Comparison of ENCODE assay signal across 25 cellular contexts in the genomic region with DNA sequence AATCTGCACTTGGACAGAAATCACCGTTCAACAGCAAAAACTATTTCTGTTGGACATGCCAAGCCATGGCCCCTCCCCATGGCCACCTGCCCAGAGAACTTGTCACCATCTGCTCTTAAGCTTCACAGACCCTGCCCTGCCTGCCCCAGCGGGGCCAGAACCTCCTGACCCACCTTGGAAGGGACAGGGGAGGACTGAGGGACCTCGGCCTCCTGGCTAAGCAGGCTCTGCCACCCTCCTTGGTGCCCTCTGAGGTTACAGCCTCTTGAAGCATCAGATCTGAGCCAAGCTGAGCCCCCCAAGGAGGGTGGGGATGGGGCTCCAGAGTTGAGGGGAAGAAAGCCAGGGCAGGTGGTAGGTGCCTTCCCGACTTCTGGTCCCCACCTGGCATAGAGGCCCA. TPM values are rescaled to one million over a fixed set of nuclear protein-coding genes. Genes with fewer than 3 reads are reported as not detected.
DNase-seq lines count a peak whose midpoint lies in the region; ATAC-seq and TF ChIP-seq lines count a peak whose summit lies in the region.
"Had no signal": no experiment of that assay in that cellular context is flagged by ENCODE, and none has a peak within 500 bp of the region (broad histone marks: within the 10 kb centered on the region; RNA-seq: fewer than 3 reads in every experiment).

No MANE protein-coding gene starts in this region.

- H3K27ac ChIP-seq in A673 (ENCODE audit: low read depth, low read length, poor library complexity, severe bottlenecking): no peak overlapping the region
- H3K27ac ChIP-seq: 22Rv1, colonic mucosa, neutrophil had no signal

- peaks cover 21% of the 10 kb centered on the region for H3K36me3 ChIP-seq in A673 (ENCODE audit: insufficient read depth, low read length, poor library complexity, severe bottlenecking)

- ATAC-seq in left ventricle myocardium superior (peak; percentile 14), GM18519 (IDR thresholded peaks at IDR 0.05; ENCODE audit: low FRiP score, unreplicated experiment) (no peak)
- ATAC-seq in stimulated activated naive B cell treated with anti-CD40 and anti-IgM and Interleukin-4, amounts not matched to agents 10 μg/mL and 1 μg/mL and 100 μg/mL, for 72 hours (replicated peaks): no peak
- ATAC-seq: HCT116, K562, T-cell had no signal

- H3K4me3 ChIP-seq in A673 (ENCODE audit: low read depth, low read length, poor library complexity, severe bottlenecking): no peak overlapping the region
- H3K4me3 ChIP-seq: colonic mucosa, K562 had no signal

- H3K9me3 ChIP-seq in A673 (ENCODE audit: low read depth, low read length, poor library complexity, severe bottlenecking): no peaks in the 10 kb centered on the region
- H3K9me3 ChIP-seq: colonic mucosa, neutrophil had no signal

- H3K27ac Mint-ChIP-seq in activated CD4-positive, alpha-beta memory T cell treated with anti-CD3 and anti-CD28 coated beads, Interleukin-2, amount 10 ng/mL, durations not matched to agents 7 days and 5 days: no peak overlapping the region
- H3K27ac Mint-ChIP-seq in stimulated activated naive B cell treated with anti-CD40 and anti-IgM and Interleukin-4, amounts not matched to agents 10 μg/mL and 1 μg/mL and 100 μg/mL, for 72 hours: peak overlapping the region; percentile 49
- H3K27ac Mint-ChIP-seq: activated naive CD4-positive, alpha-beta T cell treated with anti-CD3 and anti-CD28 coated beads, Interleukin-2, amount 10 ng/mL, durations not matched to agents 7 days and 5 days; B cell; T-cell had no signal

- peak; percentile 28 for DNase-seq in DMS 273 (lab: John Stamatoyannopoulos, UW; ENCODE audit: unreplicated experiment)
- DNase-seq in DMS 273 treated with DMSO at 0.1 percent for 48 hours (lab: John Stamatoyannopoulos, UW): no peak
- peak; percentile 6 for DNase-seq in activated CD4-positive, alpha-beta memory T cell treated with anti-CD3 and anti-CD28 coated beads, Interleukin-2, amount 10 ng/mL, durations not matched to agents 7 days and 5 days
- peak; percentile 58 for DNase-seq in left ventricle myocardium superior
- no peak for DNase-seq in stimulated activated naive B cell treated with anti-CD40 and anti-IgM and Interleukin-4, amounts not matched to agents 10 μg/mL and 1 μg/mL and 100 μg/mL, for 72 hours
- DNase-seq in NK-92 (lab: John Stamatoyannopoulos, UW; ENCODE audit: unreplicated experiment): no peak
- no peak for DNase-seq in A673 (ENCODE audit: low spot score)
- DNase-seq: activated CD4-positive, alpha-beta T cell treated with anti-CD3 and anti-CD28 coated beads for 48 hours; activated naive CD4-positive, alpha-beta T cell treated with anti-CD3 and anti-CD28 coated beads, Interleukin-2, amount 10 ng/mL, durations not matched to agents 7 days and 5 days; colonic mucosa; COR-L47; EL; NCI-H2227 treated with DMSO at 0.1 percent for 48 hours; NCI-H82; SIG-M5; stimulated activated CD4-positive, alpha-beta T cell treated with anti-CD3 and anti-CD28 coated beads, Interleukin-15, amount 100 ng/mL, for 24 hours had no signal

- H3K9me3 Mint-ChIP-seq in activated CD4-positive, alpha-beta memory T cell treated with anti-CD3 and anti-CD28 coated beads, Interleukin-2, amount 10 ng/mL, durations not matched to agents 7 days and 5 days: no peaks in the 10 kb centered on the region
- H3K9me3 Mint-ChIP-seq in stimulated activated naive B cell treated with anti-CD40 and anti-IgM and Interleukin-4, amounts not matched to agents 10 μg/mL and 1 μg/mL and 100 μg/mL, for 72 hours: no peaks in the 10 kb centered on the region
- H3K9me3 Mint-ChIP-seq: activated naive CD4-positive, alpha-beta T cell treated with anti-CD3 and anti-CD28 coated beads, Interleukin-2, amount 10 ng/mL, durations not matched to agents 7 days and 5 days; T-cell had no signal

- H3K36me3 Mint-ChIP-seq in activated CD4-positive, alpha-beta memory T cell treated with anti-CD3 and anti-CD28 coated beads, Interleukin-2, amount 10 ng/mL, durations not matched to agents 7 days and 5 days (ENCODE audit: low read depth): peaks cover 35% of the 10 kb centered on the region
- H3K36me3 Mint-ChIP-seq in stimulated activated naive B cell treated with anti-CD40 and anti-IgM and Interleukin-4, amounts not matched to agents 10 μg/mL and 1 μg/mL and 100 μg/mL, for 72 hours: peaks cover 37 to 62% of the 10 kb centered on the region in 2 donors

- peaks cover 18% of the 10 kb centered on the region for H3K4me1 Mint-ChIP-seq in activated CD4-positive, alpha-beta memory T cell treated with anti-CD3 and anti-CD28 coated beads, Interleukin-2, amount 10 ng/mL, durations not matched to agents 7 days and 5 days
- peaks cover 28 to 46% of the 10 kb centered on the region in 2 donors for H3K4me1 Mint-ChIP-seq in stimulated activated naive B cell treated with anti-CD40 and anti-IgM and Interleukin-4, amounts not matched to agents 10 μg/mL and 1 μg/mL and 100 μg/mL, for 72 hours

- H3K27me3 ChIP-seq in A673 (replicated peaks; ENCODE audit: insufficient read depth, low read depth, low read length, poor library complexity): no peaks in the 10 kb centered on the region
- H3K27me3 ChIP-seq: colonic mucosa, neutrophil had no signal

- POLR2A ChIA-PET in activated CD4-positive, alpha-beta memory T cell treated with anti-CD3 and anti-CD28 coated beads, Interleukin-2, amount 10 ng/mL, durations not matched to agents 7 days and 5 days (lab: Charles Lee): no interaction called here
- POLR2A ChIA-PET in A673 (lab: Charles Lee; ENCODE audit: low non-redundant PET): no interaction called here

- intact Hi-C loops in left ventricle myocardium superior (cut with micrococcal nuclease): no loop called here
- intact Hi-C loops in A673 (cut with micrococcal nuclease; ENCODE audit: unreplicated experiment): no loop called here

- no TSS peak for BruUV-seq in A673 (replicated peaks; lab: Mats Ljungman, UMichigan)

- H3K27me3 Mint-ChIP-seq in activated CD4-positive, alpha-beta memory T cell treated with anti-CD3 and anti-CD28 coated beads, Interleukin-2, amount 10 ng/mL, durations not matched to agents 7 days and 5 days: no peaks in the 10 kb centered on the region
- no peaks in the 10 kb centered on the region for H3K27me3 Mint-ChIP-seq in stimulated activated naive B cell treated with anti-CD40 and anti-IgM and Interleukin-4, amounts not matched to agents 10 μg/mL and 1 μg/mL and 100 μg/mL, for 72 hours
- H3K27me3 Mint-ChIP-seq: activated naive CD4-positive, alpha-beta T cell treated with anti-CD3 and anti-CD28 coated beads, Interleukin-2, amount 10 ng/mL, durations not matched to agents 7 days and 5 days; B cell; T-cell had no signal

- no peak overlapping the region for H3K4me3 Mint-ChIP-seq in activated CD4-positive, alpha-beta memory T cell treated with anti-CD3 and anti-CD28 coated beads, Interleukin-2, amount 10 ng/mL, durations not matched to agents 7 days and 5 days
- no peak overlapping the region for H3K4me3 Mint-ChIP-seq in stimulated activated naive B cell treated with anti-CD40 and anti-IgM and Interleukin-4, amounts not matched to agents 10 μg/mL and 1 μg/mL and 100 μg/mL, for 72 hours
- H3K4me3 Mint-ChIP-seq: activated naive CD4-positive, alpha-beta T cell treated with anti-CD3 and anti-CD28 coated beads, Interleukin-2, amount 10 ng/mL, durations not matched to agents 7 days and 5 days; B cell; T-cell had no signal

- TF ChIP-seq CTCF in A673 (conservative IDR thresholded peaks at IDR 0.05; ENCODE audit: low read depth, low read length): no peak

- H3K4me1 ChIP-seq in A673 (ENCODE audit: insufficient read depth, low read length, poor library complexity, severe bottlenecking): peaks cover under 1% of the 10 kb centered on the region

- CTCF ChIA-PET in activated CD4-positive, alpha-beta memory T cell treated with anti-CD3 and anti-CD28 coated beads, Interleukin-2, amount 10 ng/mL, durations not matched to agents 7 days and 5 days (lab: Charles Lee): no interaction called here
- CTCF ChIA-PET in A673 (lab: Charles Lee): no interaction called here

RNA-seq across cellular contexts. Expression of a gene that starts 6.5 kb away (rescaled TPM):
- 10 to 100 TPM; 34.8 to 35.8 TPM for total RNA-seq in activated CD4-positive, alpha-beta memory T cell treated with anti-CD3 and anti-CD28 coated beads, Interleukin-2, amount 10 ng/mL, durations not matched to agents 7 days and 5 days
- total RNA-seq in left ventricle myocardium superior (50.4 TPM), A673 (2021) (52.6 and 60.9 TPM in 2 replicates)

RNA-seq across cellular contexts. Expression of a gene that starts 9.7 kb away (rescaled TPM):
- total RNA-seq in activated CD4-positive, alpha-beta memory T cell treated with anti-CD3 and anti-CD28 coated beads, Interleukin-2, amount 10 ng/mL, durations not matched to agents 7 days and 5 days: not detected
- total RNA-seq in left ventricle myocardium superior: 0.92 TPM
- total RNA-seq in A673 (2021): 0.50 and 0.64 TPM in 2 replicates

RNA-seq across cellular contexts. Expression of a gene that starts 52.5 kb away (rescaled TPM):
- not detected for total RNA-seq in activated CD4-positive, alpha-beta memory T cell treated with anti-CD3 and anti-CD28 coated beads, Interleukin-2, amount 10 ng/mL, durations not matched to agents 7 days and 5 days
- not detected for total RNA-seq in left ventricle myocardium superior
- 6.4 and 6.5 TPM in 2 replicates for total RNA-seq in A673 (2021)
- total RNA-seq: astrocyte, B cell, colonic mucosa, K562, liver, T-cell had no signal

Comparison
In these comparisons a context has a peak if more than half of its experiments do, and no peak if none do; other contexts are left out.
1. DNase-seq: peak in DMS 273 (single experiment), activated CD4-positive, alpha-beta memory T cell treated with anti-CD3 and anti-CD28 coated beads, Interleukin-2, amount 10 ng/mL, durations not matched to agents 7 days and 5 days (single experiment) and left ventricle myocardium superior (single experiment); none in DMS 273 treated with DMSO at 0.1 percent for 48 hours (single experiment), stimulated activated naive B cell treated with anti-CD40 and anti-IgM and Interleukin-4, amounts not matched to agents 10 μg/mL and 1 μg/mL and 100 μg/mL, for 72 hours (single experiment), NK-92 (single experiment) and A673 (single experiment).